Comparison of ENCODE assay signal across 14 cellular contexts in the genomic region with DNA sequence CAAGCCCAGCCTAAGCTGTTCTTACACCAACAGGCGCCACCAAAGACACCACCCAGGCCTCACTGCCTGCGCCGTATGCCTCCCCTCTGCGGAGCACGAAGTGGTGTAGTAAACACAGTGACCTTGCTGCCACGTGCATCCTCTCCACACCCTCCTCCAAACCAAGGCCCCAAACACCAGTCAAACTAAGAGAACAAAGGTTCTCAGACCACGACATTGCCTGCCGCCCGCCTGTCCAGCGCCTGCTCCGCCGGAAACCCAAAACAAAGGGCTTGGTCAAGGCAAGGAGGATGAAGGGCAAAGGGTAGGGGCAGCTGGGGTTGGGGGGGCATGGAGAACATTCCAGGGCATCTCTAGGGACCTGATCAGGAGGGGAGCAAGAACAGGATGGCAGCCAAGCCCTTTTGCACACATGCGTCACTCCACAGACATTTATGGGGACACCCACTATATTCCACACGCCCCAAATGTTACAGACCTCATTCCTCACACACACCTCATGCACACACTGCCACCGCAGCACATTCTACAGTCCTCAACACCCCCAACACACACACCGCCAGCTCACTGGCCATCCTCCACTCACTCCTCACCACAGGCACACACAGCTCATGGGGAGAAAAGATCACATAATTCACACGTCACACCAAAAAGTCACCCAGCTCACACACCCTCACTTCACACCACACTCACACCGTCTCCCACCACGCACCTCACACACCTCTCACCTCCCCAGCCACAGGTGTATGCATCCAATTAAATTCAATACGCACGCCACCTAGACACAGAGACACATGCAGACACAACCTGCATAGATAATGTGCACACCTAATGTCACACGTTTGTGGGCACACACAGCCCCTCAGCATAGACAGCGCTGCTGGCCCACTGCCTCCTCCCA. TPM values are rescaled to one million over a fixed set of nuclear protein-coding genes. Genes with fewer than 3 reads are reported as not detected.
A peak's percentile ranks its signal among the peaks of the same experiment; 100 is the strongest.
DNase-seq lines count a peak whose midpoint lies in the region; ATAC-seq and TF ChIP-seq lines count a peak whose summit lies in the region.
"Had no signal": no experiment of that assay in that cellular context is flagged by ENCODE, and none has a peak within 500 bp of the region (broad histone marks: within the 10 kb centered on the region; RNA-seq: fewer than 3 reads in every experiment).

No MANE protein-coding gene starts in this region.

- H3K4me1 ChIP-seq in left ventricle myocardium inferior: peaks cover 79% of the 10 kb centered on the region
- peaks cover 7% of the 10 kb centered on the region for H3K4me1 ChIP-seq in psoas muscle
- H3K4me1 ChIP-seq in uterus: no peaks in the 10 kb centered on the region
- peaks cover 11% of the 10 kb centered on the region in 2 donors for H3K4me1 ChIP-seq in thyroid gland

- TF ChIP-seq POLR2A in uterus (IDR thresholded peaks at IDR 0.05): no peak
- no peak for TF ChIP-seq POLR2A in thyroid gland (IDR thresholded peaks at IDR 0.05)

- no peak for DNase-seq in coronary artery (ENCODE audit: low spot score)
- DNase-seq in left ventricle myocardium inferior: peak; percentile 46
- DNase-seq in psoas muscle: peak in 1 of 2 donors; percentile 67
- peak in 1 of 2 donors; percentile 65 for DNase-seq in uterus
- DNase-seq in germinal center (ENCODE audit: low spot score): no peak
- DNase-seq in NCI-H524 (lab: John Stamatoyannopoulos, UW): no peak
- DNase-seq in thyroid gland: no peak
- DNase-seq: activated CD4-positive, alpha-beta T cell treated with anti-CD3 and anti-CD28 coated beads, Interleukin-2, amount 10 ng/mL, durations not matched to agents 24 days and 14 days; activated naive CD8-positive, alpha-beta T cell treated with anti-CD3 and anti-CD28 coated beads for 36 hours; CD4-positive, alpha-beta memory T cell; foreskin fibroblast; NCI-H774; SHP77; stimulated activated CD4-positive, alpha-beta T cell treated with anti-CD3 and anti-CD28 coated beads, Interleukin-12 subunit alpha, Interleukin-12 subunit beta, amount 100 ng/mL, for 4 hours had no signal

- ATAC-seq in psoas muscle: no peak

- H3K4me3 ChIP-seq in coronary artery (peak overlapping the region; percentile 72), left ventricle myocardium inferior (peak overlapping the region; percentile 88), psoas muscle (peak overlapping the region; percentile 72), uterus (peak overlapping the region; percentile 26 to 54), thyroid gland (replicated peaks in 1 of 3) (peak overlapping the region in 1 of 3 donors; percentile 14)

- intact Hi-C loops in left ventricle myocardium inferior (cut with micrococcal nuclease) (loop anchor here (5.0 kb wide), 1 partner anchor 42 kb away; no protein-coding TSS in a partner anchor), psoas muscle (cut with DNase I) (loop anchor here in 1 of 2 donors (10.0 kb wide), 1 partner anchor 165 kb away; no protein-coding TSS in a partner anchor), uterus (cut with DNase I; ENCODE audit: low total_unique reads) (loop anchor here (10.0 kb wide), 1 partner anchor 55 kb away; no protein-coding TSS in a partner anchor), thyroid gland (cut with DNase I) (loop anchor here (10.0 kb wide), 1 partner anchor 165 kb away; no protein-coding TSS in a partner anchor)

- H3K27me3 ChIP-seq in left ventricle myocardium inferior (ENCODE audit: low read depth) (no peaks in the 10 kb centered on the region), psoas muscle (ENCODE audit: insufficient read depth in 3 of 3, low read length in 2 of 3) (peaks cover 0 to 17% (median 0%) of the 10 kb centered on the region in 3 donors), uterus (no peaks in the 10 kb centered on the region), thyroid gland (no peaks in the 10 kb centered on the region)

- WGBS in psoas muscle, 3 donors: 72 to 82% (median 76%) methylated on average over 23 of the region's 23 CpGs
- 65 to 75% methylated on average over 17 to 23 of the region's 23 CpGs for WGBS in thyroid gland, 2 donors

- H3K27ac ChIP-seq in coronary artery: peak overlapping the region in 1 of 2 donors; percentile 24
- peak overlapping the region; percentile 87 for H3K27ac ChIP-seq in left ventricle myocardium inferior (replicated peaks)
- peak overlapping the region; percentile 50 for H3K27ac ChIP-seq in psoas muscle
- H3K27ac ChIP-seq in uterus: peak overlapping the region; percentile 40 to 58
- H3K27ac ChIP-seq in thyroid gland: peak overlapping the region in 1 of 3 donors; percentile 12

- TF ChIP-seq CTCF in coronary artery (IDR thresholded peaks at IDR 0.05): no peak
- no peak for TF ChIP-seq CTCF in left ventricle myocardium inferior (IDR thresholded peaks at IDR 0.05; ENCODE audit: borderline replicate concordance)
- no peak for TF ChIP-seq CTCF in psoas muscle (IDR thresholded peaks at IDR 0.05)
- no peak for TF ChIP-seq CTCF in uterus (IDR thresholded peaks at IDR 0.05)
- no peak for TF ChIP-seq CTCF in thyroid gland (IDR thresholded peaks at IDR 0.05)

- H3K36me3 ChIP-seq in left ventricle myocardium inferior (no peaks in the 10 kb centered on the region), psoas muscle (ENCODE audit: insufficient read depth in 1 of 2, low read depth in 1 of 2) (no peaks in the 10 kb centered on the region), uterus (no peaks in the 10 kb centered on the region), thyroid gland (no peaks in the 10 kb centered on the region)

- H3K9me3 ChIP-seq in left ventricle myocardium inferior (replicated peaks) (no peaks in the 10 kb centered on the region), psoas muscle (no peaks in the 10 kb centered on the region), uterus (no peaks in the 10 kb centered on the region), thyroid gland (no peaks in the 10 kb centered on the region)

RNA-seq across cellular contexts. Expression of a gene that starts 34.5 kb away (rescaled TPM):
- 19.6 TPM for total RNA-seq in left ventricle myocardium inferior
- 10 to 100 TPM in 2 of 4 donors, 1 to 10 TPM in 2; 6.0 to 20.1 (median 10.1) TPM for total RNA-seq in psoas muscle
- polyA plus RNA-seq in psoas muscle: 10 to 100 TPM in 1 of 3 donors, 1 to 10 TPM in 2; 6.9 to 16.6 (median 7.6) TPM
- total RNA-seq in uterus: 100 to 1,000 TPM in 2 of 4 donors, 10 to 100 TPM in 2; 13.8 to 185 (median 94.2) TPM
- total RNA-seq in thyroid gland: 10 to 100 TPM; 40.2 to 69.6 (median 50.4) TPM
